ENCODE assay signal across 17 cellular contexts in the genomic region with DNA sequence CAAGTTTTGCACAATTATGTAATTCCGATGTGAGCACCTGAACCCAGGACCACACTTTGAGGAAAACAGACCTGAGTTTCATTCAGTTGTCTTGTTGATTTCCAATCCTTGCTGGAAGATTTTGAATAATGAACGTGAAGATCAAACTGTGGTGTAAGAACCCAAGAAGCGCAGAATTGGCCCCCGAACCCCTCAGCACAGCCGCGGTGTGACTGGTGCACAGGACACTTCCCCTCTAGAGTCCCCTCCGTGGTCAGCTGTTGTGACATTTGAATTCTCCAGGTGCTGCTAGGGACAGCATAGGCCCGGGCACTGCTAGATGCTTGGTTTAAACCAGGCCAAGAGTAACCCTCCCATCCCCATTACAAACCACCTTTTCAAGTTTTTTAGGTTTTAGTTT. TPM values are rescaled to one million over a fixed set of nuclear protein-coding genes. Genes with fewer than 3 reads are reported as not detected.
DNase-seq lines count a peak whose midpoint lies in the region; ATAC-seq, FAIRE-seq and TF ChIP-seq lines count a peak whose summit lies in the region.
"Had no signal": no experiment of that assay in that cellular context is flagged by ENCODE, and none has a peak within 500 bp of the region (broad histone marks: within the 10 kb centered on the region; RNA-seq: fewer than 3 reads in every experiment).

No MANE protein-coding gene starts in this region.

- H3K36me3 ChIP-seq in GM12878 (ENCODE audit: control insufficient read depth in 2 of 2, insufficient read depth in 2 of 2, low read length in 1 of 2) (no peaks in the 10 kb centered on the region; a peak in 2 of 4 replicates), neural cell (ENCODE audit: insufficient read depth, low read length) (no peaks in the 10 kb centered on the region)

- H3K36me3 Mint-ChIP-seq in T-helper 2 cell treated with Interferon-gamma antibody and Interleukin-4, amounts not matched to agents 5 μg/mL and 100 μg/mL, for 36 hours (ENCODE audit: low read depth) = no peaks in the 10 kb centered on the region
- H3K36me3 Mint-ChIP-seq in IgD-negative memory B cell = no peaks in the 10 kb centered on the region

- H3K4me1 ChIP-seq in GM12878 (ENCODE audit: control insufficient read depth, insufficient read depth, low read length) = peaks cover 5% of the 10 kb centered on the region

- H3K4me2 ChIP-seq in GM12878 (ENCODE audit: control insufficient read depth, insufficient read depth) = no peak overlapping the region
- H3K4me2 ChIP-seq in neural cell (ENCODE audit: low read length) = no peak overlapping the region

- WGBS in GM12878 (ENCODE audit: insufficient coverage, insufficient replicate concordance, low lambda C conversion rate, missing lambda C conversion rate) = 94% methylated on average over 8 of the region's 8 CpGs

- RAD21 ChIA-PET in GM12878 (lab: Charles Lee; ENCODE audit: unreplicated experiment) = no interaction called here

- no peaks in the 10 kb centered on the region for H3K27me3 ChIP-seq in GM12878 (replicated peaks in 1 of 2; ENCODE audit: control insufficient read depth in 2 of 2, insufficient read depth in 2 of 2, low read length in 1 of 2)
- no peaks in the 10 kb centered on the region for H3K27me3 ChIP-seq in neural cell (ENCODE audit: insufficient read depth, low read depth, low read length)
- H3K27me3 ChIP-seq: hepatocyte, thyroid gland had no signal

- H3K27ac Mint-ChIP-seq in T-helper 2 cell treated with Interferon-gamma antibody and Interleukin-4, amounts not matched to agents 5 μg/mL and 100 μg/mL, for 36 hours = no peak overlapping the region
- H3K27ac Mint-ChIP-seq in IgD-negative memory B cell = peak overlapping the region in 2 of 3 donors; percentile 12 to 47

- H3K4me3 Mint-ChIP-seq in T-helper 2 cell treated with Interferon-gamma antibody and Interleukin-4, amounts not matched to agents 5 μg/mL and 100 μg/mL, for 36 hours = peak overlapping the region; percentile 51
- peak overlapping the region in 3 of 4 donors; percentile 65 to 87 (median 86) for H3K4me3 Mint-ChIP-seq in IgD-negative memory B cell

- no peak for TF ChIP-seq RAD21 in GM12878 (IDR thresholded peaks at IDR 0.05; ENCODE audit: insufficient read depth, low read depth, low read length)
- no peak for TF ChIP-seq RAD21 in neural cell (conservative IDR thresholded peaks at IDR 0.05)

- H3K27ac ChIP-seq in GM12878 (ENCODE audit: control insufficient read depth, insufficient read depth) (no peak overlapping the region), neural cell (ENCODE audit: low read length) (no peak overlapping the region)
- H3K27ac ChIP-seq: hepatocyte, thyroid gland had no signal

- peaks cover 9% of the 10 kb centered on the region for H3K4me1 Mint-ChIP-seq in T-helper 2 cell treated with Interferon-gamma antibody and Interleukin-4, amounts not matched to agents 5 μg/mL and 100 μg/mL, for 36 hours (ENCODE audit: low read depth)
- peaks cover 2 to 5% (median 4%) of the 10 kb centered on the region in 3 donors for H3K4me1 Mint-ChIP-seq in IgD-negative memory B cell

- no peak for FAIRE-seq in GM12878 (lab: Jason Lieb, UNC)
- FAIRE-seq: G401.6, GM18507, TTC549 had no signal

- H3K9me3 Mint-ChIP-seq in T-helper 2 cell treated with Interferon-gamma antibody and Interleukin-4, amounts not matched to agents 5 μg/mL and 100 μg/mL, for 36 hours = no peaks in the 10 kb centered on the region
- no peaks in the 10 kb centered on the region for H3K9me3 Mint-ChIP-seq in IgD-negative memory B cell

- H3F3A ChIP-seq in neural cell (ENCODE audit: insufficient read depth, low read length, poor library complexity, severe bottlenecking) = no peaks in the 10 kb centered on the region

- DNase-seq in T-helper 2 cell treated with Interferon-gamma antibody and Interleukin-4, amounts not matched to agents 5 μg/mL and 100 μg/mL, for 36 hours (ENCODE audit: low spot score) = no peak
- DNase-seq in T-helper 2 cell = no peak
- no peak for DNase-seq in GM12878 (ENCODE audit: low read depth, low spot score)
- DNase-seq in NCI-H146 (lab: John Stamatoyannopoulos, UW) = no peak
- DNase-seq: Caco-2; NCI-H2081 treated with DMSO at 0.1 percent for 48 hours; SHP77; stimulated activated CD4-positive, alpha-beta T cell treated with anti-CD3 and anti-CD28 coated beads, Interleukin-1b, Interleukin-23, amount 100 ng/mL, for 48 hours; thyroid gland had no signal

- no peak overlapping the region for H2AFZ ChIP-seq in GM12878 (ENCODE audit: control insufficient read depth, low read depth, low read length)
- H2AFZ ChIP-seq in neural cell (ENCODE audit: low read depth, low read length) = no peak overlapping the region
- H2AFZ ChIP-seq: hepatocyte had no signal

- H4K20me1 ChIP-seq in GM12878 (ENCODE audit: control insufficient read depth, insufficient read depth) (no peaks in the 10 kb centered on the region), neural cell (ENCODE audit: insufficient read depth) (no peaks in the 10 kb centered on the region)

- CTCF ChIA-PET in GM12878 (lab: Yijun Ruan, JAX) = no interaction called here

- SMC1A ChIA-PET in GM12878 (lab: Charles Lee; ENCODE audit: uncharacterized antibody, unreplicated experiment) = no interaction called here

- TF ChIP-seq EP300 in GM12878 (IDR thresholded peaks at IDR 0.05; ENCODE audit: borderline replicate concordance in 1 of 2, control insufficient read depth in 1 of 2, low read depth in 2 of 2, low read length in 2 of 2) (no peak), neural cell (conservative IDR thresholded peaks at IDR 0.05; ENCODE audit: poor library complexity, severe bottlenecking) (no peak)

- POLR2A ChIA-PET in GM12878 (lab: Charles Lee) = no interaction called here

- H3K9ac ChIP-seq in GM12878 (ENCODE audit: control insufficient read depth, insufficient read depth, low read length) = no peak overlapping the region
- no peak overlapping the region for H3K9ac ChIP-seq in neural cell (ENCODE audit: low read length)

- TF ChIP-seq CTCF in GM12878 (IDR thresholded peaks at IDR 0.05 in 2 of 3, conservative IDR thresholded peaks at IDR 0.05 in 1 of 3; ENCODE audit: control insufficient read depth in 2 of 3, extremely low read depth in 1 of 3, insufficient read depth in 1 of 3, low read depth in 3 of 3, low read length in 3 of 3) (no peak), neural cell (IDR thresholded peaks at IDR 0.05; ENCODE audit: poor library complexity, severe bottlenecking) (no peak)

- intact Hi-C loops in GM12878 (cut with micrococcal nuclease; ENCODE audit: unreplicated experiment) = no loop called here

- in situ Hi-C loops in GM12878 (cut with MboI) = no loop called here

- H3K4me3 ChIP-seq in GM12878 (no peak overlapping the region), neural cell (ENCODE audit: low read length) (peak overlapping the region; percentile 89)
- H3K4me3 ChIP-seq: hepatocyte, thyroid gland had no signal

- H3K27me3 Mint-ChIP-seq in T-helper 2 cell treated with Interferon-gamma antibody and Interleukin-4, amounts not matched to agents 5 μg/mL and 100 μg/mL, for 36 hours (ENCODE audit: low read depth) = no peaks in the 10 kb centered on the region
- no peaks in the 10 kb centered on the region for H3K27me3 Mint-ChIP-seq in IgD-negative memory B cell

- no peaks in the 10 kb centered on the region for H3K9me3 ChIP-seq in GM12878 (replicated peaks; ENCODE audit: control insufficient read depth, insufficient read depth, low read length)
- H3K9me3 ChIP-seq in neural cell (ENCODE audit: low read length) = no peaks in the 10 kb centered on the region
- H3K9me3 ChIP-seq: Caco-2, thyroid gland had no signal

- H3K79me2 ChIP-seq in GM12878 (ENCODE audit: control insufficient read depth, insufficient read depth, low read length) = no peaks in the 10 kb centered on the region
- H3K79me2 ChIP-seq in neural cell (replicated peaks; ENCODE audit: insufficient read depth, low read length) = peaks cover 12% of the 10 kb centered on the region
- H3K79me2 ChIP-seq: hepatocyte had no signal

- ATAC-seq in GM12878 = no peak
- no peak for ATAC-seq in GM21723 (IDR thresholded peaks at IDR 0.05; ENCODE audit: unreplicated experiment)
- ATAC-seq in GM21786 (IDR thresholded peaks at IDR 0.05; ENCODE audit: unreplicated experiment) = no peak

- H3K9me2 ChIP-seq in neural cell (ENCODE audit: insufficient read depth, low read length) = no peaks in the 10 kb centered on the region

- no peak for TF ChIP-seq POLR2A in GM12878 (IDR thresholded peaks at IDR 0.05; ENCODE audit: low read depth, low read length)

- BruUV-seq in GM12878 (replicated peaks; lab: Mats Ljungman, UMichigan) = TSS peak; percentile 84

RNA-seq across cellular contexts. Expression of a gene that starts 1.7 kb away (rescaled TPM):
- polyA plus RNA-seq in IgD-negative memory B cell = 26.5 TPM
- 7.5 and 7.6 TPM in 2 replicates for total RNA-seq in GM12878 (2013; cell fraction: nucleolus; rRNA removed)
- total RNA-seq in GM12878 (2014; rRNA removed) = 11.5 and 12.4 TPM in 2 replicates
- 5.4 and 6.3 TPM in 2 replicates for total RNA-seq in GM12878 (2014; rRNA removed; fragmentation: Illumina TruSeq; extraction: Trizol)
- total RNA-seq in GM12878 (2021) = 12.8 and 13.6 TPM in 2 replicates
- 4.9 TPM for polyA plus RNA-seq in GM12878 (2011; ENCODE audit: low read depth)
- 5.6 and 7.0 TPM in 2 replicates for polyA plus RNA-seq in GM12878 (2011; rRNA removed)
- 6.1 and 6.4 TPM in 2 replicates for polyA plus RNA-seq in GM12878 (2011; cell fraction: cytosol; rRNA removed)
- polyA plus RNA-seq in GM12878 (2011; cell fraction: nucleus; rRNA removed) = 5.9 and 7.8 TPM in 2 replicates
- 8.5 and 9.0 TPM in 2 replicates for polyA plus RNA-seq in GM12878 (2012)
- 7.6 and 10.0 TPM in 2 replicates for polyA plus RNA-seq in GM12878 (2014; fragmentation: Illumina TruSeq; extraction: Trizol)
- 1 to 10 TPM; 2.1 to 2.6 TPM for polyA plus RNA-seq in GM12878 (2014; fragmentation: Nextera tagmentation; extraction: Ambion mirVana)
- 12.7 and 12.9 TPM in 2 replicates for polyA plus RNA-seq in GM12878 (2014; rRNA removed)
- polyA plus RNA-seq in GM12878 (2016; fragmentation: Nextera tagmentation; extraction: Ambion mirVana) = 10 to 100 TPM; 13.6 to 13.7 TPM
- 2.2 and 6.0 TPM in 2 replicates for polyA minus RNA-seq in GM12878 (2011; rRNA and poly(A)+ RNA removed)
- polyA minus RNA-seq in GM12878 (2011; cell fraction: cytosol; rRNA and poly(A)+ RNA removed) = 2.3 and 3.2 TPM in 2 replicates
- 5.2 and 6.1 TPM in 2 replicates for polyA minus RNA-seq in GM12878 (2011; cell fraction: nucleus; rRNA and poly(A)+ RNA removed)
- polyA plus RNA-seq in neural cell = 49.5 and 55.7 TPM in 2 replicates
- polyA minus RNA-seq in neural cell = 36.0 and 38.0 TPM in 2 replicates

RNA-seq across cellular contexts. Expression of a gene that starts 34.9 kb away (rescaled TPM):
- polyA plus RNA-seq in IgD-negative memory B cell = 28.7 TPM
- total RNA-seq in GM12878 (2013; cell fraction: nucleolus; rRNA removed) = 39.5 and 41.0 TPM in 2 replicates
- 15.4 and 17.3 TPM in 2 replicates for total RNA-seq in GM12878 (2014; rRNA removed)
- 17.8 and 18.1 TPM in 2 replicates for total RNA-seq in GM12878 (2014; rRNA removed; fragmentation: Illumina TruSeq; extraction: Trizol)
- total RNA-seq in GM12878 (2021) = 36.0 and 43.9 TPM in 2 replicates
- 11.0 TPM for polyA plus RNA-seq in GM12878 (2011; ENCODE audit: low read depth)
- polyA plus RNA-seq in GM12878 (2011; rRNA removed) = 9.7 and 13.3 TPM in 2 replicates
- polyA plus RNA-seq in GM12878 (2011; cell fraction: cytosol; rRNA removed) = 16.2 and 18.8 TPM in 2 replicates
- 37.5 and 42.0 TPM in 2 replicates for polyA plus RNA-seq in GM12878 (2011; cell fraction: nucleus; rRNA removed)
- polyA plus RNA-seq in GM12878 (2012) = 24.7 and 27.4 TPM in 2 replicates
- 16.1 and 23.6 TPM in 2 replicates for polyA plus RNA-seq in GM12878 (2014; fragmentation: Illumina TruSeq; extraction: Trizol)
- polyA plus RNA-seq in GM12878 (2014; fragmentation: Nextera tagmentation; extraction: Ambion mirVana) = under 1 TPM; 0.13 to 0.53 TPM
- polyA plus RNA-seq in GM12878 (2014; rRNA removed) = 26.7 and 30.9 TPM in 2 replicates
- polyA plus RNA-seq in GM12878 (2016; fragmentation: Nextera tagmentation; extraction: Ambion mirVana) = 10 to 100 TPM; 13.5 to 16.6 TPM
- polyA minus RNA-seq in GM12878 (2011; rRNA and poly(A)+ RNA removed) = 21.4 and 32.6 TPM in 2 replicates
- polyA minus RNA-seq in GM12878 (2011; cell fraction: cytosol; rRNA and poly(A)+ RNA removed) = 12.7 and 13.9 TPM in 2 replicates
- 11.4 and 17.0 TPM in 2 replicates for polyA minus RNA-seq in GM12878 (2011; cell fraction: nucleus; rRNA and poly(A)+ RNA removed)
- polyA plus RNA-seq in neural cell = 35.2 and 41.1 TPM in 2 replicates
- polyA minus RNA-seq in neural cell = 33.7 and 34.1 TPM in 2 replicates

RNA-seq across cellular contexts. Expression of a gene that starts 40.8 kb away (rescaled TPM):
- polyA plus RNA-seq in IgD-negative memory B cell = 35.7 TPM
- 11.8 and 13.2 TPM in 2 replicates for total RNA-seq in GM12878 (2013; cell fraction: nucleolus; rRNA removed)
- 4.0 and 4.6 TPM in 2 replicates for total RNA-seq in GM12878 (2014; rRNA removed)
- 1.8 and 2.0 TPM in 2 replicates for total RNA-seq in GM12878 (2014; rRNA removed; fragmentation: Illumina TruSeq; extraction: Trizol)
- total RNA-seq in GM12878 (2021) = 20.8 and 26.3 TPM in 2 replicates
- 2.5 TPM for polyA plus RNA-seq in GM12878 (2011; ENCODE audit: low read depth)
- polyA plus RNA-seq in GM12878 (2011; rRNA removed) = 2.5 and 3.2 TPM in 2 replicates
- 3.0 and 3.5 TPM in 2 replicates for polyA plus RNA-seq in GM12878 (2011; cell fraction: cytosol; rRNA removed)
- polyA plus RNA-seq in GM12878 (2011; cell fraction: nucleus; rRNA removed) = 13.2 and 14.5 TPM in 2 replicates
- 6.4 and 6.8 TPM in 2 replicates for polyA plus RNA-seq in GM12878 (2012)
- polyA plus RNA-seq in GM12878 (2014; fragmentation: Illumina TruSeq; extraction: Trizol) = 4.1 and 5.1 TPM in 2 replicates
- polyA plus RNA-seq in GM12878 (2014; fragmentation: Nextera tagmentation; extraction: Ambion mirVana) = 1 to 10 TPM in 1 of 2 experiments, under 1 TPM in 1; 0.53 to 1.1 TPM
- 8.6 and 9.5 TPM in 2 replicates for polyA plus RNA-seq in GM12878 (2014; rRNA removed)
- 10 to 100 TPM; 17.2 to 19.0 TPM for polyA plus RNA-seq in GM12878 (2016; fragmentation: Nextera tagmentation; extraction: Ambion mirVana)
- 3.1 and 6.9 TPM in 2 replicates for polyA minus RNA-seq in GM12878 (2011; rRNA and poly(A)+ RNA removed)
- 4.4 and 15.3 TPM in 2 replicates for polyA minus RNA-seq in GM12878 (2011; cell fraction: cytosol; rRNA and poly(A)+ RNA removed)
- polyA minus RNA-seq in GM12878 (2011; cell fraction: nucleus; rRNA and poly(A)+ RNA removed) = 6.2 and 10.4 TPM in 2 replicates
- polyA plus RNA-seq in neural cell = 17.6 and 27.3 TPM in 2 replicates
- polyA minus RNA-seq in neural cell = 25.1 and 33.9 TPM in 2 replicates
